In the genomic region with DNA sequence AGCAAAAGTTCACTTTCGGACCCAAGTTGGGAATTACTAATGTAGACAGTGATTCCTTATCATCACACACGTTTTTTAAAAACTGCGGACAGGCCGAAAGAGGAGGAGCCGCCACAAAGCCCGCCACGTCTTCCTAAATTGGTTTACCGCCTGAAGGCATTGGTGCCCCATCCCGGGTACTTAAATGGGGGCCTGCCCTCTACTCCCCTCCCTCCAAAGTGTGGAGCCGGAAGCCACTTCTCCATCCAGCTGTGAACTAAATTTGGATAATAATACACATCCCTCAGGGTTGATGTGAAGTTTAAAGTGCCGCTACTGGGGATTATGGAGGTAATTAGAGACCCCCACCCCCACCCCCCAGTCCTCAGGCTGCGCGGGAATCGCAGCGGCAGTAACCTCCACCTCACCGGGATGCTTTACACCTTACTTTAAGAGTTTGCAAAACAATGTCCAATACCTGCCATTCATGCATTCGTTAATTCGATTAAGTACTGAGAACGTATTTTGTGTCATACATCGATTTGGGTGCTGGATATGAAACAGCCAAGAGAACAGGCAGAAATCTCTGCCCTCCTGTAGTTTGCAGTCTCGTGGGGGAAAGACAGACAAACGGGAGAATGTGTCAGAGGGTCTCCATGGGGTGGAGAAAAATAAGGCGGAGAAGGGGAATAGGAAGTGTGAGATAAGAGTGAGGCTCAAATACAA, we compare ENCODE assay signal across 8 cellular contexts. TPM values are rescaled to one million over a fixed set of nuclear protein-coding genes. Genes with fewer than 3 reads are reported as not detected.
DNase-seq lines count a peak whose midpoint lies in the region; ATAC-seq and TF ChIP-seq lines count a peak whose summit lies in the region.

No MANE protein-coding gene starts in this region.

- H3K79me2 ChIP-seq in KMS-11 (ENCODE audit: insufficient read depth, low read depth): peaks cover 45% of the 10 kb centered on the region

- no peak for DNase-seq in AG09309 (ENCODE audit: low read depth)
- DNase-seq in breast epithelium (ENCODE audit: low spot score in 2 of 2): no peak
- no peak for DNase-seq in SHP77 (lab: John Stamatoyannopoulos, UW)
- DNase-seq in cerebellar cortex (ENCODE audit: low spot score): no peak

- peaks cover 19% of the 10 kb centered on the region for H4K20me1 ChIP-seq in KMS-11 (ENCODE audit: insufficient read depth)

- TF ChIP-seq POLR2A in breast epithelium (IDR thresholded peaks at IDR 0.05) (no peak), GM18505 (IDR thresholded peaks at IDR 0.05; ENCODE audit: borderline replicate concordance, extremely low read depth, insufficient read depth, insufficient read length) (no peak)

- H3K9me3 ChIP-seq in breast epithelium: no peaks in the 10 kb centered on the region
- no peaks in the 10 kb centered on the region for H3K9me3 ChIP-seq in mucosa of stomach (ENCODE audit: control insufficient read depth, low read length)

- H3K4me2 ChIP-seq in KMS-11: peak overlapping the region; percentile 66; the same call in 1 of the 2 replicates

- H3K4me1 ChIP-seq in KMS-11 (ENCODE audit: low read depth, poor library complexity, severe bottlenecking) (peaks cover 24% of the 10 kb centered on the region), breast epithelium (peaks cover 0 to 16% of the 10 kb centered on the region in 2 donors), mucosa of stomach (ENCODE audit: control insufficient read depth, insufficient read depth, low read length) (peaks cover 31% of the 10 kb centered on the region)

- H3K9ac ChIP-seq in KMS-11: no peak overlapping the region; the same call in 1 of the 2 replicates
- H3K9ac ChIP-seq in mucosa of stomach (ENCODE audit: low read length): peak overlapping the region; percentile 90

- H3K4me3 ChIP-seq in AG09309 (ENCODE audit: control insufficient read depth, low read depth, low read length): peak overlapping the region; percentile 77
- no peak overlapping the region for H3K4me3 ChIP-seq in KMS-11 (IDR thresholded peaks at IDR 0.05; ENCODE audit: insufficient read depth, low read depth, low read length)
- peak overlapping the region; percentile 71 to 98 (median 84) for H3K4me3 ChIP-seq in breast epithelium
- peak overlapping the region; percentile 88 for H3K4me3 ChIP-seq in mucosa of stomach (ENCODE audit: low read length)

- intact Hi-C loops in breast epithelium (cut with DNase I; ENCODE audit: low total_unique reads): no loop called here

- no peak overlapping the region for H3K27ac ChIP-seq in KMS-11
- peak overlapping the region; percentile 91 to 96 for H3K27ac ChIP-seq in breast epithelium

- H3K36me3 ChIP-seq in KMS-11 (ENCODE audit: insufficient read depth): no peaks in the 10 kb centered on the region
- H3K36me3 ChIP-seq in breast epithelium: no peaks in the 10 kb centered on the region
- no peaks in the 10 kb centered on the region for H3K36me3 ChIP-seq in mucosa of stomach (ENCODE audit: control insufficient read depth, insufficient read depth, low read length)

- ATAC-seq in HG02798 (IDR thresholded peaks at IDR 0.05; ENCODE audit: poor library complexity, unreplicated experiment): no peak
- ATAC-seq in GM18505 (IDR thresholded peaks at IDR 0.05; ENCODE audit: unreplicated experiment): no peak

- H3K27me3 ChIP-seq in KMS-11 (ENCODE audit: insufficient read depth, low read depth) (no peaks in the 10 kb centered on the region), breast epithelium (no peaks in the 10 kb centered on the region), mucosa of stomach (ENCODE audit: control insufficient read depth, insufficient read depth, low read length) (no peaks in the 10 kb centered on the region)

- peak overlapping the region; percentile 96; the same call in 1 of the 2 replicates for H2AFZ ChIP-seq in KMS-11 (ENCODE audit: low read depth)

- TF ChIP-seq CTCF in AG09309 (IDR thresholded peaks at IDR 0.05; ENCODE audit: control insufficient read depth, insufficient read depth, low read depth, low read length, missing control alignments) (no peak), KMS-11 (conservative IDR thresholded peaks at IDR 0.05; ENCODE audit: low read depth, low read length) (no peak), breast epithelium (IDR thresholded peaks at IDR 0.05) (no peak)

RNA-seq across cellular contexts. Expression of a gene that starts 1.0 kb away (rescaled TPM):
- total RNA-seq in breast epithelium: 100 to 1,000 TPM; 255 to 293 (median 272) TPM

RNA-seq across cellular contexts. Expression of a gene that starts 47.2 kb away (rescaled TPM):
- total RNA-seq in breast epithelium: not detected

RNA-seq across cellular contexts. Expression of a gene that starts 52.2 kb away (rescaled TPM):
- total RNA-seq in breast epithelium: not detected
